Comparison of ENCODE assay signal across 29 cellular contexts in genomic region chr12:27852117-27852516, GRCh38.
"Had no signal": no experiment of that assay in that cellular context is flagged by ENCODE, and none has a peak within 500 bp of the region (broad histone marks: within the 10 kb centered on the region; RNA-seq: fewer than 3 reads in every experiment).

No MANE protein-coding gene starts in this region.

- H3K36me3 ChIP-seq: left lung, ovary, sigmoid colon, spleen, tibial nerve, uterus had no signal

- H3K27me3 ChIP-seq: left lung, ovary, sigmoid colon, spleen, tibial nerve, uterus had no signal

- H3K4me3 Mint-ChIP-seq: immature natural killer cell; memory B cell; naive thymus-derived CD4-positive, alpha-beta T cell; natural killer cell treated with Interleukin-12 subunit alpha and Interleukin-12 subunit beta and Interleukin-15 and Interleukin-18, amount 100 ng/mL, for 72 hours; stimulated activated memory B cell treated with anti-CD40 and anti-IgM and Interleukin-4, amounts not matched to agents 10 μg/mL and 1 μg/mL and 100 μg/mL, for 72 hours; stimulated activated naive CD8-positive, alpha-beta T cell treated with anti-CD3 and anti-CD28 coated beads, Interleukin-15, amount 100 ng/mL, for 72 hours; type B pancreatic cell had no signal

- DNase-seq: hypothalamus; immature natural killer cell; kidney; left colon; left lung; midbrain; mucosa of descending colon; naive thymus-derived CD4-positive, alpha-beta T cell; ovary; retina; right cardiac atrium; sigmoid colon; small intestine; spleen; stimulated activated CD4-positive, alpha-beta T cell treated with anti-CD3 and anti-CD28 coated beads, Interleukin-1b, Interleukin-23, amount 100 ng/mL, for 48 hours; stimulated activated CD4-positive, alpha-beta T cell treated with anti-CD3 and anti-CD28 coated beads, Interleukin-2, amount 100 ng/mL, for 48 hours; stimulated activated CD4-positive, alpha-beta T cell treated with anti-CD3 and anti-CD28 coated beads, Interleukin-4, amount 100 ng/mL, for 4 hours; stimulated activated CD8-positive, alpha-beta memory T cell treated with anti-CD3 and anti-CD28 coated beads, Interleukin-4, amount 100 ng/mL, for 48 hours; stimulated activated naive CD4-positive, alpha-beta T cell treated with Interleukin-2 at 50 U/mL for 16 hours; stimulated activated naive CD8-positive, alpha-beta T cell treated with anti-CD3 and anti-CD28 coated beads, Interleukin-15, amount 100 ng/mL, for 72 hours; substantia nigra; uterus had no signal

- H3K27ac ChIP-seq: left lung, ovary, sigmoid colon, spleen, tibial nerve, uterus had no signal

- H3K4me1 Mint-ChIP-seq: immature natural killer cell; memory B cell; naive thymus-derived CD4-positive, alpha-beta T cell; stimulated activated memory B cell treated with anti-CD40 and anti-IgM and Interleukin-4, amounts not matched to agents 10 μg/mL and 1 μg/mL and 100 μg/mL, for 72 hours; stimulated activated naive CD8-positive, alpha-beta T cell treated with anti-CD3 and anti-CD28 coated beads, Interleukin-15, amount 100 ng/mL, for 72 hours had no signal

- H3K4me1 ChIP-seq: left lung, sigmoid colon, spleen, tibial nerve, uterus had no signal

- H3K4me3 ChIP-seq: left lung, lung, mucosa of descending colon, ovary, sigmoid colon, spleen, tibial nerve, uterus had no signal

- H3K9me3 ChIP-seq: left lung, mucosa of descending colon, ovary, sigmoid colon, uterus had no signal

- H3K27ac Mint-ChIP-seq: immature natural killer cell; memory B cell; naive thymus-derived CD4-positive, alpha-beta T cell; natural killer cell treated with Interleukin-12 subunit alpha and Interleukin-12 subunit beta and Interleukin-15 and Interleukin-18, amount 100 ng/mL, for 72 hours; progenitor cell of endocrine pancreas; stimulated activated memory B cell treated with anti-CD40 and anti-IgM and Interleukin-4, amounts not matched to agents 10 μg/mL and 1 μg/mL and 100 μg/mL, for 72 hours; type B pancreatic cell had no signal

- H3K36me3 Mint-ChIP-seq: natural killer cell treated with Interleukin-12 subunit alpha and Interleukin-12 subunit beta and Interleukin-15 and Interleukin-18, amount 100 ng/mL, for 72 hours; stimulated activated memory B cell treated with anti-CD40 and anti-IgM and Interleukin-4, amounts not matched to agents 10 μg/mL and 1 μg/mL and 100 μg/mL, for 72 hours had no signal

- H3K27me3 Mint-ChIP-seq: progenitor cell of endocrine pancreas had no signal
